7 cellular contexts compared by ENCODE assay signal in the genomic region with DNA sequence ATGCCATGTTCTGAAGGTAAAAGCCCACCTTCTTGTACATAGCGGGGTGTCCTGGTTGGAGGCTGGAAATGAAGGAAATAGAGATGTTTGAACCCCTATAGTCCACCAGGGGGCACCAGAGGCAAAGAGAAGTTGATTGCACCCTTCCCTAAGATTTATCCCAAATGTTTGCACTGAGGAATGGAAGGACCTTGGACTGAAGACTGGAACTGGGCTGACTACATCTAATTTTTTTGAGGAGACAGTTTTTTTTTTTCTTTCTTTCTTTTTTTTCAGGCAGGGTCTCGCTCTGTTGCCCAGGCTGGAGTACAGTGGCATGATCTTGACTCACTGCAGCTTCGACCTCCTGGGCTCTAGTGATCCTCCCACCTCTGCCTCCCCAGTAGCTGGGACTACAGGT. TPM values are rescaled to one million over a fixed set of nuclear protein-coding genes. Genes with fewer than 3 reads are reported as not detected.
A peak's percentile ranks its signal among the peaks of the same experiment; 100 is the strongest.
DNase-seq lines count a peak whose midpoint lies in the region; ATAC-seq, FAIRE-seq and TF ChIP-seq lines count a peak whose summit lies in the region.

No MANE protein-coding gene starts in this region.

- no peaks in the 10 kb centered on the region for H3K79me2 ChIP-seq in keratinocyte (ENCODE audit: control insufficient read depth, insufficient read depth, low read length)

- FAIRE-seq in RCC 7860 (lab: Jason Lieb, UNC) = peak; percentile 65
- FAIRE-seq in keratinocyte (lab: Jason Lieb, UNC) = peak; percentile 86

- intact Hi-C loops in breast epithelium (cut with DNase I; ENCODE audit: low total_unique reads) = no loop called here

- no peak overlapping the region for H3K4me2 ChIP-seq in keratinocyte (ENCODE audit: control insufficient read depth, extremely low read depth, insufficient read depth, low read depth, low read length)

- no peaks in the 10 kb centered on the region for H3K9me3 ChIP-seq in breast epithelium
- H3K9me3 ChIP-seq in keratinocyte (ENCODE audit: control insufficient read depth, low read depth, low read length) = no peaks in the 10 kb centered on the region
- no peaks in the 10 kb centered on the region for H3K9me3 ChIP-seq in suprapubic skin

- no peak for TF ChIP-seq POLR2A in breast epithelium (IDR thresholded peaks at IDR 0.05)
- TF ChIP-seq POLR2A in suprapubic skin (IDR thresholded peaks at IDR 0.05) = no peak

- H3K9ac ChIP-seq in keratinocyte (ENCODE audit: control insufficient read depth, extremely low read depth, insufficient read depth, low read length) = no peak overlapping the region

- TF ChIP-seq CTCF in breast epithelium (IDR thresholded peaks at IDR 0.05) (peak; percentile 67 to 89 (median 84)), keratinocyte (optimal IDR thresholded peaks at IDR 0.05 in 1 of 3, IDR thresholded peaks at IDR 0.05 in 1 of 3, conservative IDR thresholded peaks at IDR 0.05 in 1 of 3; ENCODE audit: extremely low read depth in 1 of 3, insufficient read depth in 2 of 3, low read length in 3 of 3) (peak; percentile 70 to 81 (median 80)), suprapubic skin (IDR thresholded peaks at IDR 0.05) (peak; percentile 65 to 88)

- H3K4me3 ChIP-seq in breast epithelium = no peak overlapping the region
- H3K4me3 ChIP-seq in keratinocyte (ENCODE audit: control insufficient read depth in 2 of 3, extremely low read depth in 1 of 3, insufficient read depth in 2 of 3, low read depth in 1 of 3, low read length in 3 of 3) = no peak overlapping the region
- no peak overlapping the region for H3K4me3 ChIP-seq in suprapubic skin

- H3K27me3 ChIP-seq in breast epithelium (no peaks in the 10 kb centered on the region), keratinocyte (ENCODE audit: control insufficient read depth, extremely low read depth, insufficient read depth, low read length) (no peaks in the 10 kb centered on the region), suprapubic skin (no peaks in the 10 kb centered on the region)

- no peak overlapping the region for H2AFZ ChIP-seq in keratinocyte (ENCODE audit: control insufficient read depth, low read length)

- TF ChIP-seq EP300 in suprapubic skin (IDR thresholded peaks at IDR 0.05) = no peak

- DNase-seq in DMS79 treated with DMSO at 0.1 percent for 48 hours (lab: John Stamatoyannopoulos, UW) (peak; percentile 66), HuH-7 (ENCODE audit: low spot score) (peak; percentile 77), RCC 7860 (ENCODE audit: low spot score) (peak; percentile 51), breast epithelium (ENCODE audit: low spot score in 2 of 2) (no peak), keratinocyte (ENCODE audit: low read depth, low spot score) (no peak), suprapubic skin (ENCODE audit: low spot score in 2 of 2) (no peak)

- H3K36me3 ChIP-seq in breast epithelium (no peaks in the 10 kb centered on the region), keratinocyte (ENCODE audit: control insufficient read depth in 2 of 2, extremely low read depth in 1 of 2, insufficient read depth in 2 of 2, low read length in 2 of 2) (peaks cover 7 to 16% of the 10 kb centered on the region in 2 experiments), suprapubic skin (peaks cover 86% of the 10 kb centered on the region)

- H3K9me1 ChIP-seq in keratinocyte (ENCODE audit: control insufficient read depth, extremely low read depth, insufficient read depth, low read length) = no peaks in the 10 kb centered on the region

- H3K4me1 ChIP-seq in breast epithelium = no peaks in the 10 kb centered on the region
- no peaks in the 10 kb centered on the region for H3K4me1 ChIP-seq in keratinocyte (ENCODE audit: control insufficient read depth, extremely low read depth, insufficient read depth, low read length)
- H3K4me1 ChIP-seq in suprapubic skin = no peaks in the 10 kb centered on the region

- dilution Hi-C loops in keratinocyte (cut with MboI; ENCODE audit: extremely low pct_ligation_motif_present, low sequenced_read_pairs) = no loop called here

- H4K20me1 ChIP-seq in keratinocyte (ENCODE audit: control insufficient read depth, extremely low read depth, insufficient read depth, low read length) = no peaks in the 10 kb centered on the region

- H3K27ac ChIP-seq in breast epithelium (no peak overlapping the region), keratinocyte (ENCODE audit: control insufficient read depth, insufficient read depth, low read length) (no peak overlapping the region), suprapubic skin (no peak overlapping the region)

- 74% methylated on average over 3 of the region's 3 CpGs for WGBS in suprapubic skin

- ATAC-seq in GM18519 (IDR thresholded peaks at IDR 0.05; ENCODE audit: low FRiP score, unreplicated experiment) = no peak

RNA-seq across cellular contexts. Expression of gene EIF4G3, which starts 55.3 kb away (rescaled TPM):
- total RNA-seq in breast epithelium = 10 to 100 TPM; 37.8 to 52.4 (median 50.8) TPM
- polyA plus RNA-seq in keratinocyte = 44.6 to 48.1 TPM (median 47.9 TPM) in 3 replicates
- polyA plus RNA-seq in keratinocyte (2011; ENCODE audit: low read depth) = 47.8 TPM
- 26.6 and 41.1 TPM in 2 replicates for polyA plus RNA-seq in keratinocyte (2011; cell fraction: cytosol; rRNA removed)
- 118 TPM in 2 replicates for polyA plus RNA-seq in keratinocyte (2011; cell fraction: nucleus; rRNA removed)
- 27.5 and 37.0 TPM in 2 replicates for polyA plus RNA-seq in keratinocyte (2012; ENCODE audit: low replicate concordance)
- polyA minus RNA-seq in keratinocyte = 35.6 to 76.7 TPM (median 52.2 TPM) in 3 replicates
- polyA minus RNA-seq in keratinocyte (2011; cell fraction: cytosol; rRNA and poly(A)+ RNA removed) = 20.1 TPM
- polyA minus RNA-seq in keratinocyte (2011; cell fraction: nucleus; rRNA and poly(A)+ RNA removed) = 51.1 and 112 TPM in 2 replicates
- total RNA-seq in suprapubic skin = 10 to 100 TPM; 32.9 to 40.6 (median 39.5) TPM

RNA-seq across cellular contexts. Expression of gene ECE1, which starts 58.2 kb away (rescaled TPM):
- total RNA-seq in breast epithelium = 100 to 1,000 TPM in 2 of 3 donors, 10 to 100 TPM in 1; 62.6 to 121 (median 112) TPM
- 30.9 to 59.1 TPM (median 55.5 TPM) in 3 replicates for polyA plus RNA-seq in keratinocyte
- polyA plus RNA-seq in keratinocyte (2011; ENCODE audit: low read depth) = 25.1 TPM
- polyA plus RNA-seq in keratinocyte (2011; cell fraction: cytosol; rRNA removed) = 27.2 and 30.0 TPM in 2 replicates
- 101 and 110 TPM in 2 replicates for polyA plus RNA-seq in keratinocyte (2011; cell fraction: nucleus; rRNA removed)
- 28.3 and 58.7 TPM in 2 replicates for polyA plus RNA-seq in keratinocyte (2012; ENCODE audit: low replicate concordance)
- polyA minus RNA-seq in keratinocyte = 30.9 to 124 TPM (median 45.5 TPM) in 3 replicates
- 38.0 TPM for polyA minus RNA-seq in keratinocyte (2011; cell fraction: cytosol; rRNA and poly(A)+ RNA removed)
- polyA minus RNA-seq in keratinocyte (2011; cell fraction: nucleus; rRNA and poly(A)+ RNA removed) = 86.6 and 113 TPM in 2 replicates
- 10 to 100 TPM; 40.8 to 64.2 (median 55.3) TPM for total RNA-seq in suprapubic skin

Comparison
In these comparisons a context has a peak if more than half of its experiments do, and no peak if none do; other contexts are left out.
1. DNase-seq: peak in DMS79 treated with DMSO at 0.1 percent for 48 hours (single experiment), HuH-7 (single experiment) and RCC 7860 (single experiment); none in breast epithelium (0 of 2), keratinocyte (single experiment) and suprapubic skin (0 of 2).
2. Peak in every context shown above with its lines, with median percentiles within 50 percentile points of each other: CTCF ChIP-seq.